ENCODE assay signal across 1 cellular context in the genomic region with DNA sequence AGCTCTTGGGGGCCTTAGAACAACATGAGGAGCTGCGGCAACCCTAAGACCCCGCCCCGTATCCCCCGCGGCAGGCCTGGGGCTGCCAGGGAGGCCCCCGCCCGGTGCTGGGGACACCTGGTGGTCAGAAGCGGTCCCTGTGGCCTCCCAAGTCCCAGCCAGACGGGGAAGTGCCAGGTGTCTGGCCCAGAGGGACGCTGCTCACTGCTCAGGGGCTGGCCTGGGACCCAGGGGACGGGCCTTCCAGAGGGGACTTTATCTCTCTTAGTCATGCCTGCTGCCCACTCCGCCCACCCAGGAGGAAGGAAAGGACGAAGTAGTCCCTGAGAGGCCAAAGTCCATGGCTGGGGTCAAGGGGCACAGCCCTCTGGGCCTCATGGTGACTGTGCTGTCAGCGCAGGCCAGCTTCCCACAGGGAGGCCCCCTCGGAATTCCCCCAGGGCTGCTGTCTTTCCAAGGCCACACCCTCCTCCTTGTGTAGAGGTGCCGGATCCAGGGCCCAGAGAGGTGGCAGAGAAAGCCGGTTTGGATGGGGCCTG.
TF ChIP-seq lines count a peak whose summit lies in the region.

No MANE protein-coding gene starts in this region.

TF ChIP-seq in HepG2, 621 proteins besides CTCF, POLR2A, EP300 and RAD21 (continues in another document):
- TF ChIP-seq MAF1 (CRISPR knock-in tag; IDR thresholded peaks at IDR 0.05; ENCODE audit: borderline replicate concordance) (no peak), ZNF224 (CRISPR knock-in tag; IDR thresholded peaks at IDR 0.05) (no peak), NR2F2 (IDR thresholded peaks at IDR 0.05; ENCODE audit: borderline replicate concordance, low read depth) (peak; percentile 89), ZFAT (CRISPR knock-in tag; conservative IDR thresholded peaks at IDR 0.05) (no peak), ZNF598 (CRISPR knock-in tag; IDR thresholded peaks at IDR 0.05; ENCODE audit: borderline replicate concordance) (no peak), ZNF660 (CRISPR knock-in tag; IDR thresholded peaks at IDR 0.05; ENCODE audit: borderline replicate concordance, low read depth) (no peak), SNRNP70 (IDR thresholded peaks at IDR 0.05; ENCODE audit: low read depth, low read length) (no peak), ZNF253 (CRISPR knock-in tag; IDR thresholded peaks at IDR 0.05; ENCODE audit: borderline replicate concordance) (no peak), CHCHD3 (CRISPR knock-in tag; IDR thresholded peaks at IDR 0.05) (no peak), ZNF124 (CRISPR knock-in tag; IDR thresholded peaks at IDR 0.05) (no peak), ZSCAN30 (CRISPR knock-in tag; IDR thresholded peaks at IDR 0.05) (no peak), MYC (CRISPR knock-in tag; IDR thresholded peaks at IDR 0.05; ENCODE audit: borderline replicate concordance) (peak; percentile 69), KLF16 (CRISPR knock-in tag; IDR thresholded peaks at IDR 0.05) (no peak), ZFP90 (CRISPR knock-in tag; IDR thresholded peaks at IDR 0.05; ENCODE audit: borderline replicate concordance) (peak; percentile 40; the same call in 1 of the 2 replicates), TBX2 (CRISPR knock-in tag; IDR thresholded peaks at IDR 0.05; ENCODE audit: borderline replicate concordance) (0 out of 2 replicates have a peak, but pooled peaks have one; percentile 47), ZBTB21 (CRISPR knock-in tag; IDR thresholded peaks at IDR 0.05) (no peak), NRL (CRISPR knock-in tag; IDR thresholded peaks at IDR 0.05; ENCODE audit: borderline replicate concordance) (no peak), CENPX (CRISPR knock-in tag; IDR thresholded peaks at IDR 0.05) (no peak), KAT8 (CRISPR knock-in tag; IDR thresholded peaks at IDR 0.05) (no peak), HNRNPLL (IDR thresholded peaks at IDR 0.05; ENCODE audit: low read depth, low read length, poor library complexity, severe bottlenecking) (no peak), TRIM24 (CRISPR knock-in tag; IDR thresholded peaks at IDR 0.05) (no peak; the same call in 1 of the 2 replicates), CBFB (CRISPR knock-in tag; IDR thresholded peaks at IDR 0.05) (no peak; the same call in 1 of the 2 replicates), HNRNPK (IDR thresholded peaks at IDR 0.05; ENCODE audit: low read depth, low read length, poor library complexity, severe bottlenecking) (no peak), NFKB2 (CRISPR knock-in tag; IDR thresholded peaks at IDR 0.05; ENCODE audit: borderline replicate concordance) (0 out of 2 replicates have a peak, but pooled peaks have one; percentile 18), NR2F6 (IDR thresholded peaks at IDR 0.05) (peak; percentile 97), NR2F6 (CRISPR knock-in tag; IDR thresholded peaks at IDR 0.05) (peak; percentile 93), MEF2D (CRISPR knock-in tag; IDR thresholded peaks at IDR 0.05) (peak; percentile 75; the same call in 1 of the 2 replicates), ATF7 (IDR thresholded peaks at IDR 0.05) (no peak), ATF7 (CRISPR knock-in tag; IDR thresholded peaks at IDR 0.05) (no peak), ZBTB8A (CRISPR knock-in tag; IDR thresholded peaks at IDR 0.05; ENCODE audit: borderline replicate concordance, low read depth) (no peak), SP2 (CRISPR knock-in tag; IDR thresholded peaks at IDR 0.05) (no peak), TEAD3 (CRISPR knock-in tag; optimal IDR thresholded peaks at IDR 0.05; ENCODE audit: borderline replicate concordance) (no peak), HOXA9 (CRISPR knock-in tag; IDR thresholded peaks at IDR 0.05; ENCODE audit: borderline replicate concordance) (no peak), TARDBP (CRISPR knock-in tag; IDR thresholded peaks at IDR 0.05) (no peak), ZNF75D (CRISPR knock-in tag; IDR thresholded peaks at IDR 0.05; ENCODE audit: borderline replicate concordance) (no peak), ZNF749 (CRISPR knock-in tag; IDR thresholded peaks at IDR 0.05; ENCODE audit: borderline replicate concordance) (no peak), SIX4 (CRISPR knock-in tag; IDR thresholded peaks at IDR 0.05) (no peak), ZNF773 (CRISPR knock-in tag; IDR thresholded peaks at IDR 0.05; ENCODE audit: borderline replicate concordance) (no peak), TOE1 (CRISPR knock-in tag; IDR thresholded peaks at IDR 0.05) (no peak), ZNF879 (CRISPR knock-in tag; IDR thresholded peaks at IDR 0.05) (no peak), ZSCAN21 (CRISPR knock-in tag; IDR thresholded peaks at IDR 0.05; ENCODE audit: borderline replicate concordance) (no peak)
- TF ChIP-seq, protein P1, sequence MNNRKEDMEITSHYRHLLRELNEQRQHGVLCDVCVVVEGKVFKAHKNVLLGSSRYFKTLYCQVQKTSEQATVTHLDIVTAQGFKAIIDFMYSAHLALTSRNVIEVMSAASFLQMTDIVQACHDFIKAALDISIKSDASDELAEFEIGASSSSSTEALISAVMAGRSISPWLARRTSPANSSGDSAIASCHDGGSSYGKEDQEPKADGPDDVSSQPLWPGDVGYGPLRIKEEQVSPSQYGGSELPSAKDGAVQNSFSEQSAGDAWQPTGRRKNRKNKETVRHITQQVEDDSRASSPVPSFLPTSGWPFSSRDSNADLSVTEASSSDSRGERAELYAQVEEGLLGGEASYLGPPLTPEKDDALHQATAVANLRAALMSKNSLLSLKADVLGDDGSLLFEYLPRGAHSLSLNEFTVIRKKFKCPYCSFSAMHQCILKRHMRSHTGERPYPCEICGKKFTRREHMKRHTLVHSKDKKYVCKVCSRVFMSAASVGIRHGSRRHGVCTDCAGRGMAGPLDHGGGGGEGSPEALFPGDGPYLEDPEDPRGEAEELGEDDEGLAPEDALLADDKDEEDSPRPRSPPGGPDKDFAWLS (CRISPR knock-in tag; IDR thresholded peaks at IDR 0.05; ENCODE audit: borderline replicate concordance) = no peak
- TF ChIP-seq, protein P2, sequence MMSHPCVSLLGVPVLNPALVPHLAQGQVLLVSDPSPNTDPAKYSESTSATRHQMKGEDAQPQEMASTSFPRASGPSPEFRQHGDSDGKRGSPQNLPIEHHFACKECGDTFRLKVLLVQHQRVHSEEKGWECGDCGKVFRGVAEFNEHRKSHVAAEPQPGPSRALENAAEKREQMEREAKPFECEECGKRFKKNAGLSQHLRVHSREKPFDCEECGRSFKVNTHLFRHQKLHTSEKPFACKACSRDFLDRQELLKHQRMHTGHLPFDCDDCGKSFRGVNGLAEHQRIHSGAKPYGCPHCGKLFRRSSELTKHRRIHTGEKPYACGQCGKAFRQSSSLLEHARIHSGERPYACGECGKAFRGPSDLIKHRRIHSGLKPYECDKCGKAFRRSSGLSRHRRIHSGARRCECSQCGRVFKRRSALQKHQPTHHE (CRISPR knock-in tag; IDR thresholded peaks at IDR 0.05; ENCODE audit: borderline replicate concordance) = no peak
- TF ChIP-seq, protein P3, sequence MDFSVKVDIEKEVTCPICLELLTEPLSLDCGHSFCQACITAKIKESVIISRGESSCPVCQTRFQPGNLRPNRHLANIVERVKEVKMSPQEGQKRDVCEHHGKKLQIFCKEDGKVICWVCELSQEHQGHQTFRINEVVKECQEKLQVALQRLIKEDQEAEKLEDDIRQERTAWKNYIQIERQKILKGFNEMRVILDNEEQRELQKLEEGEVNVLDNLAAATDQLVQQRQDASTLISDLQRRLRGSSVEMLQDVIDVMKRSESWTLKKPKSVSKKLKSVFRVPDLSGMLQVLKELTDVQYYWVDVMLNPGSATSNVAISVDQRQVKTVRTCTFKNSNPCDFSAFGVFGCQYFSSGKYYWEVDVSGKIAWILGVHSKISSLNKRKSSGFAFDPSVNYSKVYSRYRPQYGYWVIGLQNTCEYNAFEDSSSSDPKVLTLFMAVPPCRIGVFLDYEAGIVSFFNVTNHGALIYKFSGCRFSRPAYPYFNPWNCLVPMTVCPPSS (IDR thresholded peaks at IDR 0.05) = no peak
- TF ChIP-seq, protein P4, sequence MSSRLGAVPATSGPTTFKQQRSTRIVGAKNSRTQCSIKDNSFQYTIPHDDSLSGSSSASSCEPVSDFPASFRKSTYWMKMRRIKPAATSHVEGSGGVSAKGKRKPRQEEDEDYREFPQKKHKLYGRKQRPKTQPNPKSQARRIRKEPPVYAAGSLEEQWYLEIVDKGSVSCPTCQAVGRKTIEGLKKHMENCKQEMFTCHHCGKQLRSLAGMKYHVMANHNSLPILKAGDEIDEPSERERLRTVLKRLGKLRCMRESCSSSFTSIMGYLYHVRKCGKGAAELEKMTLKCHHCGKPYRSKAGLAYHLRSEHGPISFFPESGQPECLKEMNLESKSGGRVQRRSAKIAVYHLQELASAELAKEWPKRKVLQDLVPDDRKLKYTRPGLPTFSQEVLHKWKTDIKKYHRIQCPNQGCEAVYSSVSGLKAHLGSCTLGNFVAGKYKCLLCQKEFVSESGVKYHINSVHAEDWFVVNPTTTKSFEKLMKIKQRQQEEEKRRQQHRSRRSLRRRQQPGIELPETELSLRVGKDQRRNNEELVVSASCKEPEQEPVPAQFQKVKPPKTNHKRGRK (CRISPR knock-in tag; IDR thresholded peaks at IDR 0.05) = no peak
- TF ChIP-seq, protein P5, sequence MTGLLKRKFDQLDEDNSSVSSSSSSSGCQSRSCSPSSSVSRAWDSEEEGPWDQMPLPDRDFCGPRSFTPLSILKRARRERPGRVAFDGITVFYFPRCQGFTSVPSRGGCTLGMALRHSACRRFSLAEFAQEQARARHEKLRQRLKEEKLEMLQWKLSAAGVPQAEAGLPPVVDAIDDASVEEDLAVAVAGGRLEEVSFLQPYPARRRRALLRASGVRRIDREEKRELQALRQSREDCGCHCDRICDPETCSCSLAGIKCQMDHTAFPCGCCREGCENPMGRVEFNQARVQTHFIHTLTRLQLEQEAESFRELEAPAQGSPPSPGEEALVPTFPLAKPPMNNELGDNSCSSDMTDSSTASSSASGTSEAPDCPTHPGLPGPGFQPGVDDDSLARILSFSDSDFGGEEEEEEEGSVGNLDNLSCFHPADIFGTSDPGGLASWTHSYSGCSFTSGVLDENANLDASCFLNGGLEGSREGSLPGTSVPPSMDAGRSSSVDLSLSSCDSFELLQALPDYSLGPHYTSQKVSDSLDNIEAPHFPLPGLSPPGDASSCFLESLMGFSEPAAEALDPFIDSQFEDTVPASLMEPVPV (CRISPR knock-in tag; IDR thresholded peaks at IDR 0.05) = no peak
- TF ChIP-seq, protein P6, sequence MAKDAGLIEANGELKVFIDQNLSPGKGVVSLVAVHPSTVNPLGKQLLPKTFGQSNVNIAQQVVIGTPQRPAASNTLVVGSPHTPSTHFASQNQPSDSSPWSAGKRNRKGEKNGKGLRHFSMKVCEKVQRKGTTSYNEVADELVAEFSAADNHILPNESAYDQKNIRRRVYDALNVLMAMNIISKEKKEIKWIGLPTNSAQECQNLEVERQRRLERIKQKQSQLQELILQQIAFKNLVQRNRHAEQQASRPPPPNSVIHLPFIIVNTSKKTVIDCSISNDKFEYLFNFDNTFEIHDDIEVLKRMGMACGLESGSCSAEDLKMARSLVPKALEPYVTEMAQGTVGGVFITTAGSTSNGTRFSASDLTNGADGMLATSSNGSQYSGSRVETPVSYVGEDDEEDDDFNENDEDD (CRISPR knock-in tag; IDR thresholded peaks at IDR 0.05; ENCODE audit: borderline replicate concordance) = no peak
- TF ChIP-seq, protein P7, sequence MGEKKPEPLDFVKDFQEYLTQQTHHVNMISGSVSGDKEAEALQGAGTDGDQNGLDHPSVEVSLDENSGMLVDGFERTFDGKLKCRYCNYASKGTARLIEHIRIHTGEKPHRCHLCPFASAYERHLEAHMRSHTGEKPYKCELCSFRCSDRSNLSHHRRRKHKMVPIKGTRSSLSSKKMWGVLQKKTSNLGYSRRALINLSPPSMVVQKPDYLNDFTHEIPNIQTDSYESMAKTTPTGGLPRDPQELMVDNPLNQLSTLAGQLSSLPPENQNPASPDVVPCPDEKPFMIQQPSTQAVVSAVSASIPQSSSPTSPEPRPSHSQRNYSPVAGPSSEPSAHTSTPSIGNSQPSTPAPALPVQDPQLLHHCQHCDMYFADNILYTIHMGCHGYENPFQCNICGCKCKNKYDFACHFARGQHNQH (CRISPR knock-in tag; IDR thresholded peaks at IDR 0.05) = 0 out of 2 replicates have a peak, but pooled peaks have one; percentile 33
- TF ChIP-seq, protein P8, sequence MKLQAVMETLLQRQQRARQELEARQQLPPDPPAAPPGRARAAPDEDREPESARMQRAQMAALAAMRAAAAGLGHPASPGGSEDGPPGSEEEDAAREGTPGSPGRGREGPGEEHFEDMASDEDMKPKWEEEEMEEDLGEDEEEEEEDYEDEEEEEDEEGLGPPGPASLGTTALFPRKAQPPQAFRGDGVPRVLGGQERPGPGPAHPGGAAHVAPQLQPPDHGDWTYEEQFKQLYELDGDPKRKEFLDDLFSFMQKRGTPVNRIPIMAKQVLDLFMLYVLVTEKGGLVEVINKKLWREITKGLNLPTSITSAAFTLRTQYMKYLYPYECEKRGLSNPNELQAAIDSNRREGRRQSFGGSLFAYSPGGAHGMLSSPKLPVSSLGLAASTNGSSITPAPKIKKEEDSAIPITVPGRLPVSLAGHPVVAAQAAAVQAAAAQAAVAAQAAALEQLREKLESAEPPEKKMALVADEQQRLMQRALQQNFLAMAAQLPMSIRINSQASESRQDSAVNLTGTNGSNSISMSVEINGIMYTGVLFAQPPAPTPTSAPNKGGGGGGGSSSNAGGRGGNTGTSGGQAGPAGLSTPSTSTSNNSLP (IDR thresholded peaks at IDR 0.05; ENCODE audit: low read depth, low read length) = no peak
- TF ChIP-seq, protein P9, sequence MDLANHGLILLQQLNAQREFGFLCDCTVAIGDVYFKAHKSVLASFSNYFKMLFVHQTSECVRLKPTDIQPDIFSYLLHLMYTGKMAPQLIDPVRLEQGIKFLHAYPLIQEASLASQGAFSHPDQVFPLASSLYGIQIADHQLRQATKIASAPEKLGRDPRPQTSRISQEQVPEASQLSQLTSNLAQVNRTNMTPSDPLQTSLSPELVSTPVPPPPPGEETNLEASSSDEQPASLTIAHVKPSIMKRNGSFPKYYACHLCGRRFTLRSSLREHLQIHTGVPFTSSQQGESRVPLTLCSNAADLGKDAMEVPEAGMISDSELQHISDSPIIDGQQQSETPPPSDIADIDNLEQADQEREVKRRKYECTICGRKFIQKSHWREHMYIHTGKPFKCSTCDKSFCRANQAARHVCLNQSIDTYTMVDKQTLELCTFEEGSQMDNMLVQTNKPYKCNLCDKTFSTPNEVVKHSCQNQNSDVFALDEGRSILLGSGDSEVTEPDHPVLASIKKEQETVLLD (CRISPR knock-in tag; IDR thresholded peaks at IDR 0.05; ENCODE audit: low read depth) = no peak
- TF ChIP-seq, protein P10, sequence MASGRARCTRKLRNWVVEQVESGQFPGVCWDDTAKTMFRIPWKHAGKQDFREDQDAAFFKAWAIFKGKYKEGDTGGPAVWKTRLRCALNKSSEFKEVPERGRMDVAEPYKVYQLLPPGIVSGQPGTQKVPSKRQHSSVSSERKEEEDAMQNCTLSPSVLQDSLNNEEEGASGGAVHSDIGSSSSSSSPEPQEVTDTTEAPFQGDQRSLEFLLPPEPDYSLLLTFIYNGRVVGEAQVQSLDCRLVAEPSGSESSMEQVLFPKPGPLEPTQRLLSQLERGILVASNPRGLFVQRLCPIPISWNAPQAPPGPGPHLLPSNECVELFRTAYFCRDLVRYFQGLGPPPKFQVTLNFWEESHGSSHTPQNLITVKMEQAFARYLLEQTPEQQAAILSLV (CRISPR knock-in tag; IDR thresholded peaks at IDR 0.05; ENCODE audit: borderline replicate concordance) = no peak
- TF ChIP-seq, protein P11, sequence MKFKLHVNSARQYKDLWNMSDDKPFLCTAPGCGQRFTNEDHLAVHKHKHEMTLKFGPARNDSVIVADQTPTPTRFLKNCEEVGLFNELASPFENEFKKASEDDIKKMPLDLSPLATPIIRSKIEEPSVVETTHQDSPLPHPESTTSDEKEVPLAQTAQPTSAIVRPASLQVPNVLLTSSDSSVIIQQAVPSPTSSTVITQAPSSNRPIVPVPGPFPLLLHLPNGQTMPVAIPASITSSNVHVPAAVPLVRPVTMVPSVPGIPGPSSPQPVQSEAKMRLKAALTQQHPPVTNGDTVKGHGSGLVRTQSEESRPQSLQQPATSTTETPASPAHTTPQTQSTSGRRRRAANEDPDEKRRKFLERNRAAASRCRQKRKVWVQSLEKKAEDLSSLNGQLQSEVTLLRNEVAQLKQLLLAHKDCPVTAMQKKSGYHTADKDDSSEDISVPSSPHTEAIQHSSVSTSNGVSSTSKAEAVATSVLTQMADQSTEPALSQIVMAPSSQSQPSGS (CRISPR knock-in tag; IDR thresholded peaks at IDR 0.05) = no peak
